In genomic region chrX:154603438-154604430, GRCh38 we compare ENCODE assay signal across 10 cellular contexts. TPM values are rescaled to one million over a fixed set of nuclear protein-coding genes. Genes with fewer than 3 reads are reported as not detected.
DNase-seq lines count a peak whose midpoint lies in the region; TF ChIP-seq lines count a peak whose summit lies in the region.
"Had no signal": no experiment of that assay in that cellular context is flagged by ENCODE, and none has a peak within 500 bp of the region (broad histone marks: within the 10 kb centered on the region; RNA-seq: fewer than 3 reads in every experiment).

No MANE protein-coding gene starts in this region.

- DNase-seq in HEK293T (ENCODE audit: extremely low spot score) (peak; percentile 2), amniotic stem cell (lab: John Stamatoyannopoulos, UW) (peak; percentile 51), myocyte (ENCODE audit: low read depth) (peak; percentile 86), NCI-H1105 treated with DMSO at 0.1 percent for 48 hours (lab: John Stamatoyannopoulos, UW) (no peak), right atrium auricular region (ENCODE audit: low spot score) (no peak)
- DNase-seq in activated CD4-positive, alpha-beta memory T cell treated with anti-CD3 and anti-CD28 coated beads, Interleukin-2, amount 10 ng/mL, durations not matched to agents 7 days and 5 days = no peak
- DNase-seq: activated CD8-positive, alpha-beta memory T cell treated with anti-CD3 and anti-CD28 coated beads, Interleukin-2, amount 50 U/mL, for 48 hours; psoas muscle had no signal

- H3K9me3 Mint-ChIP-seq in activated CD4-positive, alpha-beta memory T cell treated with anti-CD3 and anti-CD28 coated beads, Interleukin-2, amount 10 ng/mL, durations not matched to agents 7 days and 5 days = no peaks in the 10 kb centered on the region

- H3K4me1 ChIP-seq in right atrium auricular region = no peaks in the 10 kb centered on the region
- H3K4me1 ChIP-seq: psoas muscle had no signal

- CTCF ChIA-PET in HEK293T (lab: Yijun Ruan, JAX) = no interaction called here
- CTCF ChIA-PET in activated CD4-positive, alpha-beta memory T cell treated with anti-CD3 and anti-CD28 coated beads, Interleukin-2, amount 10 ng/mL, durations not matched to agents 7 days and 5 days (lab: Charles Lee) = no interaction called here

- no peak overlapping the region for H3K4me3 ChIP-seq in right atrium auricular region
- H3K4me3 ChIP-seq: psoas muscle had no signal

- no peaks in the 10 kb centered on the region for H3K36me3 ChIP-seq in right atrium auricular region

- H3K4me1 Mint-ChIP-seq in activated CD4-positive, alpha-beta memory T cell treated with anti-CD3 and anti-CD28 coated beads, Interleukin-2, amount 10 ng/mL, durations not matched to agents 7 days and 5 days = peaks cover 18% of the 10 kb centered on the region

- H3K36me3 Mint-ChIP-seq in activated CD4-positive, alpha-beta memory T cell treated with anti-CD3 and anti-CD28 coated beads, Interleukin-2, amount 10 ng/mL, durations not matched to agents 7 days and 5 days (ENCODE audit: low read depth) = no peaks in the 10 kb centered on the region

- no peak overlapping the region for H3K27ac ChIP-seq in right atrium auricular region
- H3K27ac ChIP-seq: psoas muscle had no signal

- H3K9me3 ChIP-seq in right atrium auricular region = no peaks in the 10 kb centered on the region
- H3K9me3 ChIP-seq: psoas muscle had no signal

- no peak overlapping the region for H3K27ac Mint-ChIP-seq in activated CD4-positive, alpha-beta memory T cell treated with anti-CD3 and anti-CD28 coated beads, Interleukin-2, amount 10 ng/mL, durations not matched to agents 7 days and 5 days

- H3K27me3 Mint-ChIP-seq in activated CD4-positive, alpha-beta memory T cell treated with anti-CD3 and anti-CD28 coated beads, Interleukin-2, amount 10 ng/mL, durations not matched to agents 7 days and 5 days = no peaks in the 10 kb centered on the region

- no peak overlapping the region for H3K4me3 Mint-ChIP-seq in activated CD4-positive, alpha-beta memory T cell treated with anti-CD3 and anti-CD28 coated beads, Interleukin-2, amount 10 ng/mL, durations not matched to agents 7 days and 5 days

- POLR2A ChIA-PET in HEK293T (lab: Yijun Ruan, JAX) = no interaction called here
- POLR2A ChIA-PET in activated CD4-positive, alpha-beta memory T cell treated with anti-CD3 and anti-CD28 coated beads, Interleukin-2, amount 10 ng/mL, durations not matched to agents 7 days and 5 days (lab: Charles Lee) = no interaction called here

- TF ChIP-seq CTCF in right atrium auricular region (IDR thresholded peaks at IDR 0.05) = no peak

- no peaks in the 10 kb centered on the region for H3K27me3 ChIP-seq in right atrium auricular region

TF ChIP-seq in HEK293T, 16 proteins besides CTCF, POLR2A, EP300 and RAD21:
- TF ChIP-seq NFRKB (IDR thresholded peaks at IDR 0.05) (no peak), SP1 (IDR thresholded peaks at IDR 0.05) (no peak), TARDBP (IDR thresholded peaks at IDR 0.05) (no peak)

RNA-seq across cellular contexts. Expression of gene CTAG1B, which starts 15.3 kb away (rescaled TPM):
- total RNA-seq in myocyte (not detected in 2 replicates), right atrium auricular region (not detected)
- not detected for polyA plus RNA-seq in myocyte (2012)
- total RNA-seq in activated CD4-positive, alpha-beta memory T cell treated with anti-CD3 and anti-CD28 coated beads, Interleukin-2, amount 10 ng/mL, durations not matched to agents 7 days and 5 days = not detected
- total RNA-seq: frontal cortex, psoas muscle, temporal lobe had no signal
- polyA plus RNA-seq: psoas muscle had no signal

RNA-seq across cellular contexts. Expression of gene CTAG1A, which starts 18.8 kb away (rescaled TPM):
- total RNA-seq in myocyte (not detected in 2 replicates), right atrium auricular region (not detected)
- not detected for polyA plus RNA-seq in myocyte (2012)
- total RNA-seq in activated CD4-positive, alpha-beta memory T cell treated with anti-CD3 and anti-CD28 coated beads, Interleukin-2, amount 10 ng/mL, durations not matched to agents 7 days and 5 days = not detected
- total RNA-seq: frontal cortex, psoas muscle, temporal lobe had no signal
- polyA plus RNA-seq: psoas muscle had no signal

RNA-seq across cellular contexts. Expression of gene CTAG2, which starts 49.6 kb away (rescaled TPM):
- total RNA-seq in myocyte (not detected in 2 replicates), right atrium auricular region (not detected)
- not detected for polyA plus RNA-seq in myocyte (2012)
- total RNA-seq in activated CD4-positive, alpha-beta memory T cell treated with anti-CD3 and anti-CD28 coated beads, Interleukin-2, amount 10 ng/mL, durations not matched to agents 7 days and 5 days = not detected
- total RNA-seq: frontal cortex, temporal lobe had no signal

RNA-seq across cellular contexts. Expression of gene IKBKG, which starts 56.3 kb away (rescaled TPM):
- total RNA-seq in myocyte = 13.3 and 14.0 TPM in 2 replicates
- 24.0 TPM for polyA plus RNA-seq in myocyte (2012)
- total RNA-seq in activated CD4-positive, alpha-beta memory T cell treated with anti-CD3 and anti-CD28 coated beads, Interleukin-2, amount 10 ng/mL, durations not matched to agents 7 days and 5 days = 10 to 100 TPM; 51.9 to 54.0 TPM
- 1 to 10 TPM; 7.2 to 9.0 TPM for total RNA-seq in right atrium auricular region

RNA-seq across cellular contexts. Expression of gene G6PD, which starts 57.1 kb away (rescaled TPM):
- total RNA-seq in myocyte = 20.5 and 24.0 TPM in 2 replicates
- 140 TPM for polyA plus RNA-seq in myocyte (2012)
- 10 to 100 TPM; 62.7 to 64.4 TPM for total RNA-seq in activated CD4-positive, alpha-beta memory T cell treated with anti-CD3 and anti-CD28 coated beads, Interleukin-2, amount 10 ng/mL, durations not matched to agents 7 days and 5 days
- total RNA-seq in right atrium auricular region = 10 to 100 TPM; 14.9 to 42.2 TPM

Comparison
In these comparisons a context has a peak if more than half of its experiments do, and no peak if none do; other contexts are left out.
1. DNase-seq: peak in HEK293T (single experiment), amniotic stem cell (single experiment) and myocyte (single experiment); none in activated CD4-positive, alpha-beta memory T cell treated with anti-CD3 and anti-CD28 coated beads, Interleukin-2, amount 10 ng/mL, durations not matched to agents 7 days and 5 days (single experiment), NCI-H1105 treated with DMSO at 0.1 percent for 48 hours (single experiment) and right atrium auricular region (single experiment).